9 cellular contexts compared by ENCODE assay signal in the genomic region with DNA sequence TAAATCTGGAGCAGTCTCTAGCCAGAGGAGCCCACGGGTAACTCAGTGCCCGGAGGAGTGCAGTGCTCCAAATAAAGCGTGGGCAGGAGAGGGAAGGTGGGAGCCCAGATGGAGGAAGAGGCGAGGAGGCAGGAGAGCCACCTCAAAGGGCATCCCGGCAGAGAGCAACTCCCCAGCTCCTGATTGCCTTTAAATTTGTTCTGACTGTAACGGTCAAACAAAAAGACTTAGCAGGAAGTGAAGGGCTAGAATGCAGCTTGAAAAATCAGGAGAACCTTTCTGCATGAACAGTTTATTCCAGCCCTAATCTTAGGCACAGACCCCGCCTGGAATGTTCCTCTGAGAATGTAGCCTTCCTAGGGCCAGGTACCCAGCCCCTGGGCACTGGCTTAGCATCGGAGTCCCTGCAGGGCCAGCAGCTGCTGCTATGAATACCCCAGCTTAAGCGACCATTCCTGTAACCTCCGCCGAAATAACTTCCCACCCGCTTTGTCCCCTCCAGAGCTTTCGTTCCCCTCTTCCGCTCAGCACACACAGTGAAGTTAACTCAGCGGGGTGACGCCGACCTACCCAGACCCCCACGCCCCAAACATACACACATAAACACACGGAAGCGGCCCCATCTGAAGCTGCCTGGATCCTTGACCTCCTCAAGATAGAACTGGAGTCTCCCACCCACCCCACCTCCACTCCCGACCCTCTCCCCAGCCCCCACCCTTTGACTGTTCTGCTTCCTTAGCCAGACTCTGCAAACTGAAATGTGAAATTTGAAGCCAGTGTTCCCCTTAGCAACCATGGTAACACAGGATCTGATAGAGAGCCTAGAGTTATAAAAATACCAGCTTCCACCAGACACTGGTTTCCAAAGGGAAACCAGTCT.
DNase-seq lines count a peak whose midpoint lies in the region; ATAC-seq and TF ChIP-seq lines count a peak whose summit lies in the region.
"Had no signal": no experiment of that assay in that cellular context is flagged by ENCODE, and none has a peak within 500 bp of the region (broad histone marks: within the 10 kb centered on the region; RNA-seq: fewer than 3 reads in every experiment).

No MANE protein-coding gene starts in this region.

- H3K9me3 ChIP-seq in HUES48 (ENCODE audit: control insufficient read depth, insufficient read depth, low read length) = no peaks in the 10 kb centered on the region
- no peaks in the 10 kb centered on the region for H3K9me3 ChIP-seq in SJCRH30 (replicated peaks)
- H3K9me3 ChIP-seq in psoas muscle = peaks cover 7% of the 10 kb centered on the region

- no peak for TF ChIP-seq CTCF in foreskin fibroblast (IDR thresholded peaks at IDR 0.05; ENCODE audit: low read depth, low read length)
- no peak for TF ChIP-seq CTCF in psoas muscle (IDR thresholded peaks at IDR 0.05)

- peaks cover 36% of the 10 kb centered on the region for H3K4me1 ChIP-seq in HUES48 (ENCODE audit: control insufficient read depth, insufficient read depth, low read length)
- peaks cover 11% of the 10 kb centered on the region; the same call in 1 of the 2 replicates for H3K4me1 ChIP-seq in SJCRH30
- H3K4me1 ChIP-seq in psoas muscle = peaks cover 29% of the 10 kb centered on the region

- H3K36me3 ChIP-seq in HUES48 (ENCODE audit: control insufficient read depth, insufficient read depth, low read length) (no peaks in the 10 kb centered on the region), SJCRH30 (no peaks in the 10 kb centered on the region; the same call in none of the 2 replicates), psoas muscle (ENCODE audit: insufficient read depth in 1 of 2, low read depth in 1 of 2) (no peaks in the 10 kb centered on the region)

- intact Hi-C loops in psoas muscle (cut with DNase I) = loop anchor here in 1 of 2 donors (5.0 kb wide), 1 partner anchor 105 kb away; no protein-coding TSS in a partner anchor

- no peak overlapping the region for H3K9ac ChIP-seq in HUES48 (ENCODE audit: low read depth, low read length)

- H3K4me3 ChIP-seq in HUES48 (ENCODE audit: low read depth, low read length) (peak overlapping the region; percentile 30), SJCRH30 (peak overlapping the region; percentile 32), foreskin fibroblast (ENCODE audit: low read depth in 1 of 2, low read length in 2 of 2) (peak overlapping the region in 1 of 2 donors; percentile 15), psoas muscle (peak overlapping the region; percentile 16)

- peak overlapping the region; percentile 52 for H3K27ac ChIP-seq in HUES48 (ENCODE audit: low read depth, low read length)
- H3K27ac ChIP-seq in SJCRH30 = peak overlapping the region; percentile 19; the same call in 1 of the 2 replicates
- H3K27ac ChIP-seq in psoas muscle = peak overlapping the region; percentile 16
- H3K27ac ChIP-seq: HL-60 had no signal

- H3K27me3 ChIP-seq in HUES48 (ENCODE audit: control insufficient read depth, insufficient read depth, low read length) (peaks cover 2% of the 10 kb centered on the region; the same call in 1 of the 2 replicates), SJCRH30 (no peaks in the 10 kb centered on the region), psoas muscle (ENCODE audit: insufficient read depth in 3 of 3, low read length in 2 of 3) (no peaks in the 10 kb centered on the region)

- WGBS in psoas muscle, 3 donors = 16 to 30% (median 25%) methylated on average over 21 of the region's 21 CpGs

- peak; percentile 64 to 78 for DNase-seq in SJCRH30
- DNase-seq in foreskin fibroblast = peak; percentile 41 to 68
- peak in 1 of 2 donors; percentile 39 for DNase-seq in psoas muscle
- no peak for DNase-seq in NCI-H510A treated with DMSO at 0.1 percent for 48 hours (lab: John Stamatoyannopoulos, UW)
- no peak for DNase-seq in stimulated activated CD4-positive, alpha-beta T cell treated with anti-CD3 and anti-CD28 coated beads, Interleukin-1b, Interleukin-23, amount 100 ng/mL, for 48 hours
- DNase-seq in anterior cingulate cortex (lab: John Stamatoyannopoulos, UW) = no peak

- ATAC-seq in psoas muscle (peak; percentile 32 to 78 (median 52)), HG02870 (IDR thresholded peaks at IDR 0.05; ENCODE audit: unreplicated experiment) (no peak)

Comparison
In these comparisons a context has a peak if more than half of its experiments do, and no peak if none do; other contexts are left out.
1. DNase-seq: peak in SJCRH30 (2 of 2) and foreskin fibroblast (2 of 2); none in NCI-H510A treated with DMSO at 0.1 percent for 48 hours (single experiment), stimulated activated CD4-positive, alpha-beta T cell treated with anti-CD3 and anti-CD28 coated beads, Interleukin-1b, Interleukin-23, amount 100 ng/mL, for 48 hours (single experiment) and anterior cingulate cortex (0 of 58).
2. Peak in every context shown above with its lines, with median percentiles within 50 percentile points of each other: H3K27ac ChIP-seq.